ENCODE assay signal across 11 cellular contexts in genomic region chr10:108852211-108852610, GRCh38.
A peak's percentile ranks its signal among the peaks of the same experiment; 100 is the strongest.
DNase-seq lines count a peak whose midpoint lies in the region; ATAC-seq and TF ChIP-seq lines count a peak whose summit lies in the region.
"Had no signal": no experiment of that assay in that cellular context is flagged by ENCODE, and none has a peak within 500 bp of the region (broad histone marks: within the 10 kb centered on the region; RNA-seq: fewer than 3 reads in every experiment).

No MANE protein-coding gene starts in this region.

- H3K4me1 Mint-ChIP-seq in effector memory CD8-positive, alpha-beta T cell (ENCODE audit: low read depth in 2 of 2), result no peaks in the 10 kb centered on the region
- H3K4me1 Mint-ChIP-seq in CD8-positive, alpha-beta T cell (ENCODE audit: low read depth), result no peaks in the 10 kb centered on the region

- H3K36me3 ChIP-seq in mesendoderm (ENCODE audit: control insufficient read depth, insufficient read depth, low read length), result no peaks in the 10 kb centered on the region
- no peaks in the 10 kb centered on the region for H3K36me3 ChIP-seq in CD8-positive, alpha-beta T cell (ENCODE audit: insufficient read depth, low read length)
- H3K36me3 ChIP-seq: left ventricle myocardium inferior had no signal

- no peak overlapping the region for H3K4me2 ChIP-seq in mesendoderm (ENCODE audit: low read length)

- H4K5ac ChIP-seq in mesendoderm (ENCODE audit: low read length), result no peak overlapping the region

- peaks cover 2 to 7% of the 10 kb centered on the region in 2 donors for H3K9me3 Mint-ChIP-seq in effector memory CD8-positive, alpha-beta T cell
- peaks cover 14% of the 10 kb centered on the region for H3K9me3 Mint-ChIP-seq in CD8-positive, alpha-beta T cell
- H3K9me3 Mint-ChIP-seq: type B pancreatic cell had no signal

- no peak overlapping the region for H3K27ac ChIP-seq in mesendoderm (ENCODE audit: low read depth, low read length)
- H3K27ac ChIP-seq in CD8-positive, alpha-beta T cell (ENCODE audit: low read depth, low read length), result no peak overlapping the region
- H3K27ac ChIP-seq: left ventricle myocardium inferior had no signal

- no peak overlapping the region for H4K8ac ChIP-seq in mesendoderm (ENCODE audit: low read depth, low read length)

- H3K18ac ChIP-seq in mesendoderm (ENCODE audit: low read length), result no peak overlapping the region

- no peak overlapping the region for H2BK15ac ChIP-seq in mesendoderm (replicated peaks; ENCODE audit: low read depth)

- H3K23ac ChIP-seq in mesendoderm (ENCODE audit: low read length), result no peak overlapping the region

- no peak overlapping the region for H3K56ac ChIP-seq in mesendoderm (ENCODE audit: low read length)

- no peak overlapping the region for H3K4me3 Mint-ChIP-seq in effector memory CD8-positive, alpha-beta T cell
- no peak overlapping the region for H3K4me3 Mint-ChIP-seq in CD8-positive, alpha-beta T cell
- H3K4me3 Mint-ChIP-seq: type B pancreatic cell had no signal

- H3K79me1 ChIP-seq in mesendoderm (ENCODE audit: low read length), result no peaks in the 10 kb centered on the region

- no peak overlapping the region for H2BK5ac ChIP-seq in mesendoderm (ENCODE audit: low read length)

- no peak overlapping the region for H3K27ac Mint-ChIP-seq in effector memory CD8-positive, alpha-beta T cell
- no peak overlapping the region for H3K27ac Mint-ChIP-seq in CD8-positive, alpha-beta T cell
- H3K27ac Mint-ChIP-seq: progenitor cell of endocrine pancreas, type B pancreatic cell had no signal

- H3K9ac ChIP-seq in mesendoderm (ENCODE audit: low read length), result no peak overlapping the region

- H3K36me3 Mint-ChIP-seq in effector memory CD8-positive, alpha-beta T cell (ENCODE audit: insufficient read depth), result no peaks in the 10 kb centered on the region
- no peaks in the 10 kb centered on the region for H3K36me3 Mint-ChIP-seq in CD8-positive, alpha-beta T cell
- H3K36me3 Mint-ChIP-seq: type B pancreatic cell had no signal

- no CpG with 5 or more reads among the region's 4 CpGs for whole genome bisulfite sequencing in mesendoderm (ENCODE audit: extremely low coverage, insufficient coverage, low lambda C conversion rate)

- CTCF ChIA-PET in CD8-positive, alpha-beta T cell (lab: Charles Lee), result no interaction called here

- POLR2A ChIA-PET in CD8-positive, alpha-beta T cell (lab: Charles Lee), result no interaction called here

- H3K4me1 ChIP-seq in mesendoderm (ENCODE audit: control insufficient read depth, low read depth, low read length), result no peaks in the 10 kb centered on the region
- no peaks in the 10 kb centered on the region for H3K4me1 ChIP-seq in CD8-positive, alpha-beta T cell (ENCODE audit: insufficient read depth, low read length)
- H3K4me1 ChIP-seq: left ventricle myocardium inferior had no signal

- intact Hi-C loops in CD8-positive, alpha-beta T cell (cut with DNase I, micrococcal nuclease), result no loop called here
- intact Hi-C loops in left colon (cut with DNase I, micrococcal nuclease), result no loop called here

- no peak overlapping the region for H2BK120ac ChIP-seq in mesendoderm (ENCODE audit: low read depth, low read length)

- no peak overlapping the region for H3K4ac ChIP-seq in mesendoderm (ENCODE audit: low read depth, low read length)

- TF ChIP-seq CTCF in CD8-positive, alpha-beta T cell (IDR thresholded peaks at IDR 0.05), result no peak

- no peak overlapping the region for H2AK5ac ChIP-seq in mesendoderm (ENCODE audit: low read length)

- peak; percentile 71 for ATAC-seq in GM18517 (IDR thresholded peaks at IDR 0.05; ENCODE audit: unreplicated experiment)
- peak; percentile 82 for ATAC-seq in GM21447 (IDR thresholded peaks at IDR 0.05; ENCODE audit: unreplicated experiment)
- peak; percentile 71 for ATAC-seq in HG03064 (IDR thresholded peaks at IDR 0.05; ENCODE audit: low read depth, unreplicated experiment)
- ATAC-seq in effector memory CD8-positive, alpha-beta T cell (replicated peaks), result no peak
- no peak for ATAC-seq in CD8-positive, alpha-beta T cell
- no peak for ATAC-seq in left colon

- peak; percentile 69 for DNase-seq in OCI-M1 (lab: John Stamatoyannopoulos, UW)
- no peak for DNase-seq in effector memory CD8-positive, alpha-beta T cell
- no peak for DNase-seq in mesendoderm
- DNase-seq in CD8-positive, alpha-beta T cell, result no peak
- no peak for DNase-seq in left colon
- DNase-seq: left ventricle myocardium inferior had no signal

- H3K27me3 Mint-ChIP-seq in effector memory CD8-positive, alpha-beta T cell, result no peaks in the 10 kb centered on the region
- H3K27me3 Mint-ChIP-seq in CD8-positive, alpha-beta T cell (ENCODE audit: low read depth), result no peaks in the 10 kb centered on the region
- H3K27me3 Mint-ChIP-seq: progenitor cell of endocrine pancreas, type B pancreatic cell had no signal

- no peaks in the 10 kb centered on the region for H3K27me3 ChIP-seq in mesendoderm (ENCODE audit: insufficient read depth, low read length, poor library complexity)
- no peaks in the 10 kb centered on the region for H3K27me3 ChIP-seq in CD8-positive, alpha-beta T cell (ENCODE audit: insufficient read depth, low read length)

- H3K9me3 ChIP-seq in CD8-positive, alpha-beta T cell (ENCODE audit: low read length), result no peaks in the 10 kb centered on the region

- no peak overlapping the region for H3K4me3 ChIP-seq in mesendoderm (ENCODE audit: low read length)
- no peak overlapping the region for H3K4me3 ChIP-seq in CD8-positive, alpha-beta T cell (ENCODE audit: low read depth, low read length)
- H3K4me3 ChIP-seq: left ventricle myocardium inferior had no signal

- no peaks in the 10 kb centered on the region for H3K79me2 ChIP-seq in mesendoderm (ENCODE audit: control insufficient read depth, insufficient read depth, low read length)

Comparison
In these comparisons a context has a peak if more than half of its experiments do, and no peak if none do; other contexts are left out.
1. ATAC-seq: peak in GM18517 (single experiment), GM21447 (single experiment) and HG03064 (single experiment); none in effector memory CD8-positive, alpha-beta T cell (single experiment), CD8-positive, alpha-beta T cell (single experiment) and left colon (single experiment).